27 cellular contexts compared by ENCODE assay signal in genomic region chr7:148694631-148695030, GRCh38.
"Had no signal": no experiment of that assay in that cellular context is flagged by ENCODE, and none has a peak within 500 bp of the region (broad histone marks: within the 10 kb centered on the region; RNA-seq: fewer than 3 reads in every experiment).

No MANE protein-coding gene starts in this region.

- H3K4me1 ChIP-seq: thyroid gland, upper lobe of right lung, uterus had no signal

- ATAC-seq: stimulated activated effector memory CD8-positive, alpha-beta T cell treated with anti-CD3 and anti-CD28 coated beads, Interleukin-12 subunit alpha, Interleukin-12 subunit beta, amount 100 ng/mL, for 72 hours; stimulated activated memory B cell treated with anti-CD40 and anti-IgM and Interleukin-4, amounts not matched to agents 10 μg/mL and 1 μg/mL and 100 μg/mL, for 72 hours; stimulated activated naive B cell treated with anti-CD40 and anti-IgM and Interleukin-4, amounts not matched to agents 10 μg/mL and 1 μg/mL and 100 μg/mL, for 72 hours; stimulated activated naive CD8-positive, alpha-beta T cell treated with anti-CD3 and anti-CD28 coated beads, Interleukin-15, amount 100 ng/mL, for 72 hours; stimulated activated naive CD8-positive, alpha-beta T cell treated with anti-CD3 and anti-CD28 coated beads, Interleukin-15, Interleukin-2, amounts not matched to agents 100 U/mL and 50 U/mL, for 24 hours; upper lobe of right lung had no signal

- H3K27ac ChIP-seq: stomach, suprapubic skin, testis, thoracic aorta, thyroid gland, tibial artery, tibial nerve, transverse colon, upper lobe of left lung, upper lobe of right lung, uterus, vagina had no signal

- H3K9me3 ChIP-seq: stomach, suprapubic skin, testis, thoracic aorta, thyroid gland, tibial artery, tibial nerve, transverse colon, upper lobe of left lung, upper lobe of right lung, uterus, vagina had no signal

- H3K4me3 ChIP-seq: stomach, suprapubic skin, testis, thoracic aorta, thyroid gland, tibial artery, tibial nerve, transverse colon, upper lobe of left lung, upper lobe of right lung, uterus, vagina had no signal

- FAIRE-seq: urothelium cell line had no signal

- H3K36me3 ChIP-seq: stomach, suprapubic skin, thoracic aorta, thyroid gland, tibial artery, tibial nerve, transverse colon, upper lobe of left lung, upper lobe of right lung, uterus, vagina had no signal

- DNase-seq: stimulated activated CD4-positive, alpha-beta T cell treated with anti-CD3 and anti-CD28 coated beads, Interleukin-2, amount 100 ng/mL, for 48 hours; stimulated activated CD4-positive, alpha-beta T cell treated with anti-CD3 and anti-CD28 coated beads, Interleukin-4, amount 100 ng/mL, for 1 hour; stimulated activated CD4-positive, alpha-beta T cell treated with anti-CD3 and anti-CD28 coated beads, Interleukin-4, amount 100 ng/mL, for 24 hours; stimulated activated CD4-positive, alpha-beta T cell treated with anti-CD3 and anti-CD28 coated beads, Interleukin-4, amount 100 ng/mL, for 4 hours; stimulated activated CD8-positive, alpha-beta memory T cell treated with anti-CD3 and anti-CD28 coated beads, Interleukin-4, amount 100 ng/mL, for 48 hours; stimulated activated naive B cell treated with anti-CD40 and anti-IgM and Interleukin-4, amounts not matched to agents 10 μg/mL and 1 μg/mL and 100 μg/mL, for 72 hours; stimulated activated naive CD4-positive, alpha-beta T cell; stimulated activated naive CD4-positive, alpha-beta T cell treated with Interleukin-2 at 50 U/mL for 16 hours; stimulated activated naive CD8-positive, alpha-beta T cell treated with anti-CD3 and anti-CD28 coated beads, Interleukin-15, amount 100 ng/mL, for 72 hours; stimulated activated naive CD8-positive, alpha-beta T cell treated with anti-CD3 and anti-CD28 coated beads, Interleukin-15, Interleukin-2, amounts not matched to agents 100 U/mL and 50 U/mL, for 24 hours; stomach; substantia nigra; testis; thyroid gland; tibial artery; transverse colon; trophoblast cell; upper lobe of left lung; upper lobe of right lung; uterus had no signal
